ENCODE assay signal across 14 cellular contexts in genomic region chr11:125542709-125543108, GRCh38. TPM values are rescaled to one million over a fixed set of nuclear protein-coding genes. Genes with fewer than 3 reads are reported as not detected.
DNase-seq lines count a peak whose midpoint lies in the region; ATAC-seq, FAIRE-seq and TF ChIP-seq lines count a peak whose summit lies in the region.
"Had no signal": no experiment of that assay in that cellular context is flagged by ENCODE, and none has a peak within 500 bp of the region (broad histone marks: within the 10 kb centered on the region; RNA-seq: fewer than 3 reads in every experiment).

No MANE protein-coding gene starts in this region.

- H3K36me3 ChIP-seq in HEK293 (ENCODE audit: control insufficient read depth in 2 of 2, insufficient read depth in 1 of 2, low read length in 2 of 2) = no peaks in the 10 kb centered on the region
- no peaks in the 10 kb centered on the region for H3K36me3 ChIP-seq in kidney (ENCODE audit: control insufficient read depth in 1 of 2, insufficient read depth in 2 of 2, low read length in 2 of 2)
- H3K36me3 ChIP-seq: BLaER1 had no signal

- DNase-seq in OCI-M1 (lab: John Stamatoyannopoulos, UW) (peak; percentile 25), kidney (no peak), NCI-H1048 (lab: John Stamatoyannopoulos, UW) (no peak), kidney glomerular epithelial cell (lab: John Stamatoyannopoulos, UW) (no peak)
- DNase-seq in activated T-cell treated with anti-CD3 and anti-CD28 coated beads, Interleukin-2, amount 50 U/mL, for 72 hours = no peak
- DNase-seq: AML-193; CD4-positive, CD25-positive, alpha-beta regulatory T cell; DMS79; GM23248; H7 had no signal

- POLR2A ChIA-PET in HEK293 (lab: Yijun Ruan, JAX) = no interaction called here

- FAIRE-seq in kidney (lab: Jason Lieb, UNC) = peak; percentile 77
- FAIRE-seq: GM12891 had no signal

- CTCF ChIA-PET in HEK293 (lab: Yijun Ruan, JAX) = no interaction called here

- no peak overlapping the region for H3K4me3 ChIP-seq in HEK293 (ENCODE audit: low read depth, low read length)
- no peak overlapping the region for H3K4me3 ChIP-seq in kidney (ENCODE audit: low read length in 2 of 2)
- H3K4me3 ChIP-seq: BLaER1, GM23248 had no signal

- no peaks in the 10 kb centered on the region for H3K4me1 Mint-ChIP-seq in activated T-cell treated with anti-CD3 and anti-CD28 coated beads, Interleukin-2, amount 50 U/mL, for 72 hours (ENCODE audit: low read depth)
- H3K4me1 Mint-ChIP-seq: CD4-positive, CD25-positive, alpha-beta regulatory T cell; IgD-negative memory B cell had no signal

- peaks cover 5 to 8% of the 10 kb centered on the region in 2 donors for H3K36me3 Mint-ChIP-seq in activated T-cell treated with anti-CD3 and anti-CD28 coated beads, Interleukin-2, amount 50 U/mL, for 72 hours (ENCODE audit: insufficient read depth in 2 of 2)
- H3K36me3 Mint-ChIP-seq: IgD-negative memory B cell had no signal

- ATAC-seq in activated T-cell treated with anti-CD3 and anti-CD28 coated beads, Interleukin-2, amount 50 U/mL, for 72 hours (replicated peaks in 1 of 2) = no peak

- no peak overlapping the region for H3K27ac ChIP-seq in HEK293 (ENCODE audit: extremely low read depth, low read depth, low read length)
- no peak overlapping the region for H3K27ac ChIP-seq in kidney (ENCODE audit: low read depth in 2 of 2, low read length in 2 of 2)
- H3K27ac ChIP-seq: BLaER1, GM23248 had no signal

- intact Hi-C loops in kidney (cut with DNase I) = no loop called here

- H3K9me3 ChIP-seq in HEK293 (ENCODE audit: control insufficient read depth, insufficient read depth, low read depth, low read length) (no peaks in the 10 kb centered on the region), kidney (ENCODE audit: control insufficient read depth in 1 of 2, low read length in 2 of 2) (peaks cover 3% of the 10 kb centered on the region in 2 donors)

- H3K4me3 Mint-ChIP-seq in activated T-cell treated with anti-CD3 and anti-CD28 coated beads, Interleukin-2, amount 50 U/mL, for 72 hours = no peak overlapping the region
- H3K4me3 Mint-ChIP-seq: CD4-positive, CD25-positive, alpha-beta regulatory T cell; IgD-negative memory B cell had no signal

- no peak overlapping the region for H3K9ac ChIP-seq in kidney (ENCODE audit: low read length in 2 of 2)
- H3K9ac ChIP-seq: BLaER1, GM23248 had no signal

- H3K4me1 ChIP-seq in HEK293 (ENCODE audit: control insufficient read depth, insufficient read depth, low read length) (no peaks in the 10 kb centered on the region), kidney (ENCODE audit: control insufficient read depth in 1 of 2, insufficient read depth in 1 of 2, low read depth in 1 of 2, low read length in 2 of 2) (no peaks in the 10 kb centered on the region)
- H3K4me1 ChIP-seq: BLaER1 had no signal

- no peak overlapping the region for H3K27ac Mint-ChIP-seq in activated T-cell treated with anti-CD3 and anti-CD28 coated beads, Interleukin-2, amount 50 U/mL, for 72 hours
- H3K27ac Mint-ChIP-seq: CD4-positive, CD25-positive, alpha-beta regulatory T cell; IgD-negative memory B cell had no signal

- TF ChIP-seq CTCF in HEK293 (tag by site-specific recombination; IDR thresholded peaks at IDR 0.05) (no peak), kidney (IDR thresholded peaks at IDR 0.05; ENCODE audit: borderline replicate concordance, extremely low read depth, insufficient read depth) (no peak)

- peaks cover 5 to 12% of the 10 kb centered on the region in 2 donors for H3K9me3 Mint-ChIP-seq in activated T-cell treated with anti-CD3 and anti-CD28 coated beads, Interleukin-2, amount 50 U/mL, for 72 hours

- peaks cover 10% of the 10 kb centered on the region for H3K27me3 Mint-ChIP-seq in activated T-cell treated with anti-CD3 and anti-CD28 coated beads, Interleukin-2, amount 50 U/mL, for 72 hours (ENCODE audit: low read depth)
- H3K27me3 Mint-ChIP-seq: CD4-positive, CD25-positive, alpha-beta regulatory T cell had no signal

TF ChIP-seq in HEK293, 187 proteins besides CTCF, POLR2A, EP300 and RAD21:
- TF ChIP-seq ZNF580 (tag by site-specific recombination; IDR thresholded peaks at IDR 0.05) = no peak
- TF ChIP-seq SETDB1 (IDR thresholded peaks at IDR 0.05; ENCODE audit: insufficient read length, low read length) = peak; percentile 89
- no peak for TF ChIP-seq ZNF530 (tag by site-specific recombination; IDR thresholded peaks at IDR 0.05; ENCODE audit: low read depth)

RNA-seq across cellular contexts. Expression of gene EI24, which starts 26.6 kb away (rescaled TPM):
- 69.1 TPM for total RNA-seq in kidney
- 63.3 TPM for polyA plus RNA-seq in kidney (ENCODE audit: insufficient read depth, low read depth, low replicate concordance)
- total RNA-seq in activated T-cell treated with anti-CD3 and anti-CD28 coated beads, Interleukin-2, amount 50 U/mL, for 72 hours = 10 to 100 TPM; 27.4 to 35.6 TPM

RNA-seq across cellular contexts. Expression of gene FEZ1, which starts 46.6 kb away (rescaled TPM):
- 12.5 TPM for total RNA-seq in kidney
- polyA plus RNA-seq in kidney (ENCODE audit: insufficient read depth, low read depth, low replicate concordance) = 17.4 TPM
- total RNA-seq in activated T-cell treated with anti-CD3 and anti-CD28 coated beads, Interleukin-2, amount 50 U/mL, for 72 hours = 1 to 10 TPM; 4.7 to 7.1 TPM

RNA-seq across cellular contexts. Expression of gene STT3A, which starts 49.9 kb away (rescaled TPM):
- 125 TPM for total RNA-seq in kidney
- polyA plus RNA-seq in kidney (ENCODE audit: insufficient read depth, low read depth, low replicate concordance) = 65.0 TPM
- total RNA-seq in activated T-cell treated with anti-CD3 and anti-CD28 coated beads, Interleukin-2, amount 50 U/mL, for 72 hours = 100 to 1,000 TPM; 121 to 123 TPM
